In the genomic region with DNA sequence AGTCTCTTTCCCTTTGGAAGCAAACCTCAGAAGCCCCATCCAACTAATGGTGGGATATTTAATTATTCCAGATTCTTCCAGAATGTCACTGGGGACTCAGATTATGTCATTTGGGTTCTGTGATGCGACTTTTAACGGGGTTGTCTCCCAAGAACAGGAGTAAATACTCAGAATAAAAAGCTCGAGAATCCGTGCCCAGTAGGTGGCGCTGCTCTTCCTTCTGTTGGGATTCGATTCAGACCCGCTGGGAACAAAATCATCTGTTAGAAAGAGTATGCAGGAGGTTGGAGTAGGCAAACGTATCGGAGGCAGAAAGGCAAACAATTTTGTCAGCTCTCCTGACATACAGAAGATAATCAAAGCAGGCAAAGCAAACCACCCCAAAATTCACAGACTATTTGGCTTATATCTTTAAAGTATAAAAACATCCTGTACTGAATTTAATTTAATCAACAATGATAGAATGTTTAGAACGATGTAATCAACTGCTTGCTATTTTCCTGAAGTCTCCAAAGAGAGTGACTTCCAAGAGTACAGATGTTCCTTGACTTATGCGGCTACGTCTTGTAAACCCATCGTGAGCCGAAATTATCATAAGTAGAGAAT, we compare ENCODE assay signal across 8 cellular contexts.
A peak's percentile ranks its signal among the peaks of the same experiment; 100 is the strongest.
DNase-seq lines count a peak whose midpoint lies in the region; ATAC-seq, FAIRE-seq and TF ChIP-seq lines count a peak whose summit lies in the region.

No MANE protein-coding gene starts in this region.

- H3K27ac ChIP-seq in mesendoderm (ENCODE audit: low read depth, low read length): no peak overlapping the region

- H3K27me3 ChIP-seq in GM06990 (replicated peaks; ENCODE audit: control insufficient read depth, insufficient read depth, low read length) (no peaks in the 10 kb centered on the region), mesendoderm (ENCODE audit: insufficient read depth, low read length, poor library complexity) (no peaks in the 10 kb centered on the region)

- no peak overlapping the region for H3K4me3 Mint-ChIP-seq in activated CD8-positive, alpha-beta T cell treated with anti-CD3 and anti-CD28 coated beads for 36 hours

- H3K4ac ChIP-seq in mesendoderm (ENCODE audit: low read depth, low read length): no peak overlapping the region

- H3K23ac ChIP-seq in mesendoderm (ENCODE audit: low read length): no peak overlapping the region

- no peak overlapping the region for H3K4me3 ChIP-seq in GM06990 (replicated peaks; ENCODE audit: low read depth, low read length)
- H3K4me3 ChIP-seq in mesendoderm (ENCODE audit: low read length): no peak overlapping the region

- DNase-seq in GM06990 (ENCODE audit: extremely low read depth, insufficient read length): no peak
- peak; percentile 74 for DNase-seq in HPDE6-E6E7 (ENCODE audit: extremely low spot score)
- peak; percentile 87 for DNase-seq in NCI-H774 (lab: John Stamatoyannopoulos, UW)
- peak; percentile 85 for DNase-seq in activated CD8-positive, alpha-beta T cell treated with anti-CD3 and anti-CD28 coated beads for 36 hours
- peak; percentile 89 for DNase-seq in mesendoderm
- peak; percentile 14 to 40 for DNase-seq in stimulated activated CD8-positive, alpha-beta memory T cell treated with anti-CD3 and anti-CD28 coated beads, Interleukin-2, amount 100 ng/mL, for 1 hour (ENCODE audit: low read depth in 2 of 2)

- peak; percentile 37 for FAIRE-seq in endometrium (lab: Jason Lieb, UNC)

- H3K79me2 ChIP-seq in mesendoderm (ENCODE audit: control insufficient read depth, insufficient read depth, low read length): no peaks in the 10 kb centered on the region

- WGBS in mesendoderm (ENCODE audit: extremely low coverage, insufficient coverage, low lambda C conversion rate): no CpG with 5 or more reads among the region's 14 CpGs

- H3K4me1 Mint-ChIP-seq in activated CD8-positive, alpha-beta T cell treated with anti-CD3 and anti-CD28 coated beads for 36 hours (ENCODE audit: low read depth): peaks cover 2% of the 10 kb centered on the region

- no peak overlapping the region for H2BK120ac ChIP-seq in mesendoderm (ENCODE audit: low read depth, low read length)

- H3K4me2 ChIP-seq in mesendoderm (ENCODE audit: low read length): no peak overlapping the region

- H3K27me3 Mint-ChIP-seq in activated CD8-positive, alpha-beta T cell treated with anti-CD3 and anti-CD28 coated beads for 36 hours: peaks cover 16% of the 10 kb centered on the region

- no peaks in the 10 kb centered on the region for H3K36me3 Mint-ChIP-seq in activated CD8-positive, alpha-beta T cell treated with anti-CD3 and anti-CD28 coated beads for 36 hours (ENCODE audit: low read depth)

- no peak overlapping the region for H4K5ac ChIP-seq in mesendoderm (ENCODE audit: low read length)

- TF ChIP-seq CTCF in GM06990 (IDR thresholded peaks at IDR 0.05; ENCODE audit: insufficient read depth, low read length, poor library complexity, severe bottlenecking): peak; percentile 81
- TF ChIP-seq CTCF in activated CD8-positive, alpha-beta T cell treated with anti-CD3 and anti-CD28 coated beads for 36 hours (IDR thresholded peaks at IDR 0.05): peak; percentile 83

- H2AK5ac ChIP-seq in mesendoderm (ENCODE audit: low read length): no peak overlapping the region

- H3K9me3 Mint-ChIP-seq in activated CD8-positive, alpha-beta T cell treated with anti-CD3 and anti-CD28 coated beads for 36 hours: no peaks in the 10 kb centered on the region

- H3K79me1 ChIP-seq in mesendoderm (ENCODE audit: low read length): no peaks in the 10 kb centered on the region

- no peak overlapping the region for H3K27ac Mint-ChIP-seq in activated CD8-positive, alpha-beta T cell treated with anti-CD3 and anti-CD28 coated beads for 36 hours

- peaks cover 10% of the 10 kb centered on the region for H3K4me1 ChIP-seq in mesendoderm (ENCODE audit: control insufficient read depth, low read depth, low read length)

- H3K36me3 ChIP-seq in GM06990 (ENCODE audit: control insufficient read depth, insufficient read depth, low read length) (no peaks in the 10 kb centered on the region), mesendoderm (ENCODE audit: control insufficient read depth, insufficient read depth, low read length) (no peaks in the 10 kb centered on the region)

- H4K8ac ChIP-seq in mesendoderm (ENCODE audit: low read depth, low read length): no peak overlapping the region

- H2BK15ac ChIP-seq in mesendoderm (replicated peaks; ENCODE audit: low read depth): no peak overlapping the region

- peak; percentile 58 for ATAC-seq in activated CD8-positive, alpha-beta T cell treated with anti-CD3 and anti-CD28 coated beads for 36 hours
- ATAC-seq in HG03108 (IDR thresholded peaks at IDR 0.05; ENCODE audit: unreplicated experiment): no peak

- intact Hi-C loops in activated CD8-positive, alpha-beta T cell treated with anti-CD3 and anti-CD28 coated beads for 36 hours (cut with micrococcal nuclease): loop anchor here (5.0 kb wide), 1 partner anchor 411 kb away; no protein-coding TSS in a partner anchor

- H3K56ac ChIP-seq in mesendoderm (ENCODE audit: low read length): no peak overlapping the region

- POLR2A ChIA-PET in activated CD8-positive, alpha-beta T cell treated with anti-CD3 and anti-CD28 coated beads for 36 hours (lab: Charles Lee): no interaction called here

- H3K18ac ChIP-seq in mesendoderm (ENCODE audit: low read length): no peak overlapping the region

- CTCF ChIA-PET in activated CD8-positive, alpha-beta T cell treated with anti-CD3 and anti-CD28 coated beads for 36 hours (lab: Charles Lee): interaction anchor here (0.6 to 3.7 kb wide), 29 partner anchors 8 to 518 kb away, joined by 3 to 40 read pairs (median 4); partner anchors contain the start of genes BRIX1, RAD1 and TTC23L

- no peak overlapping the region for H3K9ac ChIP-seq in mesendoderm (ENCODE audit: low read length)

- H2BK5ac ChIP-seq in mesendoderm (ENCODE audit: low read length): no peak overlapping the region
